ENCODE assay signal across 21 cellular contexts in genomic region chr1:10762153-10762523, GRCh38. TPM values are rescaled to one million over a fixed set of nuclear protein-coding genes. Genes with fewer than 3 reads are reported as not detected.
DNase-seq lines count a peak whose midpoint lies in the region; ATAC-seq and TF ChIP-seq lines count a peak whose summit lies in the region.
"Had no signal": no experiment of that assay in that cellular context is flagged by ENCODE, and none has a peak within 500 bp of the region (broad histone marks: within the 10 kb centered on the region; RNA-seq: fewer than 3 reads in every experiment).

No MANE protein-coding gene starts in this region.

- H2AK5ac ChIP-seq in neuronal stem cell (ENCODE audit: low read depth, low read length), result peak overlapping the region; percentile 86

- no peak overlapping the region for H3K4ac ChIP-seq in neuronal stem cell (ENCODE audit: low read length)

- no peak overlapping the region for H3K4me2 ChIP-seq in neuronal stem cell (ENCODE audit: insufficient read depth, low read length, poor library complexity, severe bottlenecking)

- peak overlapping the region; percentile 25 for H3K23ac ChIP-seq in neuronal stem cell (ENCODE audit: low read depth, low read length, poor library complexity)

- H3K36me3 ChIP-seq in esophagus squamous epithelium, result peaks cover 0 to 36% (median 11%) of the 10 kb centered on the region in 3 donors
- no peaks in the 10 kb centered on the region for H3K36me3 ChIP-seq in neuronal stem cell (replicated peaks in 1 of 2; ENCODE audit: control insufficient read depth in 2 of 2, insufficient read depth in 2 of 2, low read length in 2 of 2)
- H3K36me3 ChIP-seq in transverse colon, result no peaks in the 10 kb centered on the region
- H3K36me3 ChIP-seq: neutrophil had no signal

- no peak overlapping the region for H2BK120ac ChIP-seq in neuronal stem cell (ENCODE audit: low read depth, low read length)

- no peak overlapping the region for H3K14ac ChIP-seq in neuronal stem cell (ENCODE audit: low read length)

- H3K4me1 Mint-ChIP-seq in T-cell, result peaks cover 0 to 9% (median 0%) of the 10 kb centered on the region in 3 donors

- TF ChIP-seq POLR2A in esophagus squamous epithelium (IDR thresholded peaks at IDR 0.05) (no peak), transverse colon (IDR thresholded peaks at IDR 0.05) (no peak)

- no peak for TF ChIP-seq EP300 in transverse colon (IDR thresholded peaks at IDR 0.05; ENCODE audit: low read depth)

- H2BK15ac ChIP-seq in neuronal stem cell (ENCODE audit: low read length), result peak overlapping the region; percentile 23

- no peak for TF ChIP-seq CTCF in esophagus squamous epithelium (IDR thresholded peaks at IDR 0.05)
- no peak for TF ChIP-seq CTCF in transverse colon (IDR thresholded peaks at IDR 0.05)

- no peak overlapping the region for H2BK5ac ChIP-seq in neuronal stem cell (ENCODE audit: low read length)

- no peak for ATAC-seq in T-cell (replicated peaks in 1 of 4)
- ATAC-seq: foreskin keratinocyte had no signal

- H3K4me3 Mint-ChIP-seq in T-cell, result no peak overlapping the region
- H3K4me3 Mint-ChIP-seq: activated T-helper 1 cell treated with anti-CD3 and anti-CD28 coated beads, Interleukin-12 subunit alpha, Interleukin-12 subunit beta, Interleukin-2, Interleukin-4 antibody, amounts not matched to agents 30 ng/mL and 10 ng/mL and 1 ng/mL, durations not matched to agents 14 hours and 24 hours and 36 hours had no signal

- H3K18ac ChIP-seq in neuronal stem cell (ENCODE audit: low read length), result peak overlapping the region; percentile 32

- peaks cover 43 to 70% (median 48%) of the 10 kb centered on the region in 3 donors for H3K4me1 ChIP-seq in esophagus squamous epithelium
- peaks cover 14% of the 10 kb centered on the region in 2 donors for H3K4me1 ChIP-seq in neuronal stem cell (ENCODE audit: control insufficient read depth in 2 of 2, insufficient read depth in 1 of 2, low read depth in 1 of 2, low read length in 2 of 2)
- H3K4me1 ChIP-seq in transverse colon, result peaks cover 47 to 92% (median 85%) of the 10 kb centered on the region in 4 donors
- H3K4me1 ChIP-seq: testis had no signal

- peak overlapping the region; percentile 1 for H3K27ac ChIP-seq in adipose tissue (ENCODE audit: low read depth, low read length)
- peak overlapping the region; percentile 28 to 58 (median 44) for H3K27ac ChIP-seq in esophagus squamous epithelium
- no peak overlapping the region for H3K27ac ChIP-seq in neuronal stem cell (replicated peaks; ENCODE audit: low read length)
- H3K27ac ChIP-seq in transverse colon, result peak overlapping the region; percentile 80 to 87 (median 86)
- H3K27ac ChIP-seq: epithelial cell of prostate, foreskin keratinocyte, GM23248, neutrophil, testis had no signal

- H3K36me3 Mint-ChIP-seq in T-cell, result no peaks in the 10 kb centered on the region

- in situ Hi-C loops in transverse colon (cut with MboI; ENCODE audit: low pct_ligation_motif_present in 1 of 4, low pct_unique_long_range_greater_than_20kb in 1 of 4, low sequenced_read_pairs in 3 of 4), result no loop called here

- H2BK12ac ChIP-seq in neuronal stem cell (ENCODE audit: low read length), result no peak overlapping the region

- H3K4me3 ChIP-seq in esophagus squamous epithelium, result no peak overlapping the region
- no peak overlapping the region for H3K4me3 ChIP-seq in neuronal stem cell (ENCODE audit: low read length in 2 of 2)
- no peak overlapping the region for H3K4me3 ChIP-seq in transverse colon
- H3K4me3 ChIP-seq: GM23248, testis had no signal

- H2AFZ ChIP-seq in neuronal stem cell (ENCODE audit: low read length), result no peak overlapping the region
- H2AFZ ChIP-seq: GM23248 had no signal

- H3K9ac ChIP-seq in neuronal stem cell (ENCODE audit: low read depth, low read length, poor library complexity), result no peak overlapping the region
- H3K9ac ChIP-seq: GM23248 had no signal

- intact Hi-C loops in esophagus squamous epithelium (cut with DNase I) (no loop called here), transverse colon (cut with DNase I; ENCODE audit: low total_unique reads) (no loop called here)

- DNase-seq in esophagus squamous epithelium (lab: John Stamatoyannopoulos, UW) (no peak), neuronal stem cell (ENCODE audit: low spot score) (no peak), transverse colon (no peak), T-cell (no peak), NCI-H82 (lab: John Stamatoyannopoulos, UW) (no peak)
- no peak for DNase-seq in activated effector memory CD4-positive, alpha-beta T cell treated with anti-CD3 and anti-CD28 coated beads, Interleukin-2, amount 50 U/mL, for 16 hours
- DNase-seq: activated CD4-positive, alpha-beta T cell treated with anti-CD3 and anti-CD28 coated beads for 4 hours; cortex of kidney; DMS79; foreskin keratinocyte; NCI-H1417 treated with DMSO at 0.1 percent for 48 hours; NCI-H2171 treated with DMSO at 0.1 percent for 48 hours; retina; SIG-M5; testis had no signal

- no peak overlapping the region for H4K8ac ChIP-seq in neuronal stem cell (ENCODE audit: low read depth, low read length)

- H3K9me3 ChIP-seq in esophagus squamous epithelium, result no peaks in the 10 kb centered on the region
- no peaks in the 10 kb centered on the region for H3K9me3 ChIP-seq in neuronal stem cell (replicated peaks in 1 of 2; ENCODE audit: control insufficient read depth in 2 of 2, insufficient read depth in 1 of 2, low read depth in 1 of 2, low read length in 2 of 2)
- no peaks in the 10 kb centered on the region for H3K9me3 ChIP-seq in transverse colon
- H3K9me3 ChIP-seq: neutrophil, testis had no signal

- H4K91ac ChIP-seq in neuronal stem cell (ENCODE audit: low read depth, low read length, poor library complexity), result peak overlapping the region; percentile 23

- POLR2A ChIA-PET in T-cell (lab: Charles Lee), result no interaction called here

- no peaks in the 10 kb centered on the region for H3K9me3 Mint-ChIP-seq in T-cell
- H3K9me3 Mint-ChIP-seq: activated T-helper 1 cell treated with anti-CD3 and anti-CD28 coated beads, Interleukin-12 subunit alpha, Interleukin-12 subunit beta, Interleukin-2, Interleukin-4 antibody, amounts not matched to agents 30 ng/mL and 10 ng/mL and 1 ng/mL, durations not matched to agents 14 hours and 24 hours and 36 hours; IgD-negative memory B cell had no signal

- no peaks in the 10 kb centered on the region for H3K27me3 Mint-ChIP-seq in T-cell

- CTCF ChIA-PET in T-cell (lab: Charles Lee), result no interaction called here

- H3K79me1 ChIP-seq in neuronal stem cell (ENCODE audit: low read depth, low read length), result peaks cover 3% of the 10 kb centered on the region

- H3K27me3 ChIP-seq in esophagus squamous epithelium (no peaks in the 10 kb centered on the region), neuronal stem cell (ENCODE audit: control insufficient read depth in 3 of 3, insufficient read depth in 3 of 3, low read depth in 1 of 3, low read length in 3 of 3) (peaks cover 0 to 20% (median 0%) of the 10 kb centered on the region in 3 experiments), transverse colon (no peaks in the 10 kb centered on the region)
- H3K27me3 ChIP-seq: foreskin keratinocyte, testis had no signal

- 43 to 57% (median 54%) methylated on average over 6 of the region's 6 CpGs for WGBS in adipose tissue, 3 donors
- 28% methylated on average over 2 of the region's 6 CpGs; no CpG with 5 or more reads in 1 of the 2 donors for WGBS in esophagus squamous epithelium, 2 donors
- WGBS in neuronal stem cell (ENCODE audit: extremely low coverage in 2 of 2, insufficient read length in 2 of 2, insufficient replicate concordance in 1 of 2), 2 donors, result no CpG with 5 or more reads among the region's 6 CpGs
- WGBS in transverse colon (ENCODE audit: low coverage in 1 of 2), 2 donors, result 32 to 39% methylated on average over 5 to 6 of the region's 6 CpGs

- H3K27ac Mint-ChIP-seq in T-cell, result no peak overlapping the region
- H3K27ac Mint-ChIP-seq: activated T-helper 1 cell treated with anti-CD3 and anti-CD28 coated beads, Interleukin-12 subunit alpha, Interleukin-12 subunit beta, Interleukin-2, Interleukin-4 antibody, amounts not matched to agents 30 ng/mL and 10 ng/mL and 1 ng/mL, durations not matched to agents 14 hours and 24 hours and 36 hours had no signal

RNA-seq across cellular contexts. Expression of gene CASZ1, which starts 34.3 kb away (rescaled TPM):
- 1 to 10 TPM; 3.0 to 3.7 (median 3.4) TPM for polyA plus RNA-seq in adipose tissue
- total RNA-seq in esophagus squamous epithelium (10 to 100 TPM; 13.1 to 33.7 (median 20.9) TPM), transverse colon (100 to 1,000 TPM in 2 of 4 donors, 10 to 100 TPM in 2; 39.1 to 215 (median 115) TPM), T-cell (10 to 100 TPM; 12.9 to 23.0 (median 14.3) TPM)
- 12.5 TPM for polyA plus RNA-seq in neuronal stem cell (2013, experiment 1 of 2)
- polyA plus RNA-seq in neuronal stem cell (2013, experiment 2 of 2), result 13.3 TPM
